ENCODE assay signal across 8 cellular contexts in genomic region chr7:135661311-135662122, GRCh38. TPM values are rescaled to one million over a fixed set of nuclear protein-coding genes. Genes with fewer than 3 reads are reported as not detected.
A peak's percentile ranks its signal among the peaks of the same experiment; 100 is the strongest.
DNase-seq lines count a peak whose midpoint lies in the region; ATAC-seq, FAIRE-seq and TF ChIP-seq lines count a peak whose summit lies in the region.

No MANE protein-coding gene starts in this region.

- H3K27ac ChIP-seq in RWPE2 (ENCODE audit: poor library complexity, severe bottlenecking) = peak overlapping the region; percentile 85
- H3K27ac ChIP-seq in neutrophil = peak overlapping the region; percentile 77

- H3K9me3 ChIP-seq in RWPE2 (ENCODE audit: severe bottlenecking) (no peaks in the 10 kb centered on the region), neutrophil (no peaks in the 10 kb centered on the region)

- H3K4me3 ChIP-seq in RWPE2 (ENCODE audit: severe bottlenecking) = peak overlapping the region; percentile 96
- H3K4me3 ChIP-seq in epithelial cell of proximal tubule (ENCODE audit: low read depth, low read length) = peak overlapping the region; percentile 96
- peak overlapping the region; percentile 91 to 97 for H3K4me3 ChIP-seq in neutrophil (ENCODE audit: low read depth in 1 of 2, low read length in 1 of 2)

- H3K4me1 ChIP-seq in RWPE2 (ENCODE audit: insufficient read depth, poor library complexity, severe bottlenecking) = peaks cover 7% of the 10 kb centered on the region
- peaks cover 27 to 34% of the 10 kb centered on the region in 2 experiments for H3K4me1 ChIP-seq in neutrophil (ENCODE audit: control insufficient read depth in 1 of 2, insufficient read depth in 1 of 2, low read depth in 1 of 2, low read length in 1 of 2)

- TF ChIP-seq CTCF in RWPE2 (IDR thresholded peaks at IDR 0.05; ENCODE audit: poor library complexity, severe bottlenecking) (no peak), epithelial cell of proximal tubule (conservative IDR thresholded peaks at IDR 0.05; ENCODE audit: low read depth, low read length) (no peak), neutrophil (IDR thresholded peaks at IDR 0.05) (no peak)

- TF ChIP-seq POLR2A in H54 (IDR thresholded peaks at IDR 0.05; ENCODE audit: low read depth, low read length) = no peak

- DNase-seq in DMS53 (lab: John Stamatoyannopoulos, UW) (peak; percentile 90), RWPE2 (ENCODE audit: low spot score) (no peak), epithelial cell of proximal tubule (ENCODE audit: low read depth) (no peak), superior temporal gyrus (ENCODE audit: extremely low spot score) (no peak), globus pallidus (ENCODE audit: low spot score) (no peak), H54 (ENCODE audit: insufficient read length, low spot score) (no peak)

- H3K27me3 ChIP-seq in RWPE2 (ENCODE audit: insufficient read depth, poor library complexity, severe bottlenecking) (no peaks in the 10 kb centered on the region), neutrophil (no peaks in the 10 kb centered on the region)

- H3K36me3 ChIP-seq in RWPE2 (ENCODE audit: low read depth) (peaks cover 6% of the 10 kb centered on the region; the same call in 1 of the 2 replicates), neutrophil (no peaks in the 10 kb centered on the region)

- no peak for FAIRE-seq in H54 (lab: Jason Lieb, UNC)

- peak; percentile 8 for ATAC-seq in HG02798 (IDR thresholded peaks at IDR 0.05; ENCODE audit: poor library complexity, unreplicated experiment)
- peak; percentile 49 for ATAC-seq in RWPE2 (ENCODE audit: low read depth)

RNA-seq across cellular contexts. Expression of gene STMP1, which starts 0.8 kb away (rescaled TPM):
- total RNA-seq in epithelial cell of proximal tubule = 17.1 and 17.6 TPM in 2 replicates
